17 cellular contexts compared by ENCODE assay signal in the genomic region with DNA sequence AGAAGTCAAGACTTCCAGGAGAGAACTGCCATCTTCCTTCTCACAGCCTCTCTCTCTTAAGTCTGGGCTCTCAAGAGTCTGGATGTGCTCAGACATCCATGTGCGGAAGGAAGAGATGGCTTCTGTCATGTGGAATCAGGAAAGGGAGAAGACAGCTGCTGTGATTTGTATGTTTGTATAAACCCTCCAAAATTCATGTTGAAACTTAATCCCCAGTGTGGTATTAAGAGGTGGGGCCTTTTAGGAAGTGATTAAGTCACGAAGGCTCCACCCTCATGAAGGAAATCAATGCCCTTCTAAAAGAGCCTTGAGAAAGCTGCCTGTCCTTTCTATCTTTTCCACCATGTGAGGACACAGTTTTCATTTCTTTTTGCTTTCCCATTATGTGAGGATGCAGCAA.
"Had no signal": no experiment of that assay in that cellular context is flagged by ENCODE, and none has a peak within 500 bp of the region (broad histone marks: within the 10 kb centered on the region; RNA-seq: fewer than 3 reads in every experiment).

No MANE protein-coding gene starts in this region.

- H3K27ac ChIP-seq: adrenal gland, body of pancreas, lower lobe of right lung, thoracic aorta had no signal

- H3K27me3 ChIP-seq: adrenal gland, body of pancreas had no signal

- H3K4me3 ChIP-seq: adrenal gland, body of pancreas, lower lobe of right lung, thoracic aorta had no signal

- H3K4me1 ChIP-seq: adrenal gland, body of pancreas, lower lobe of right lung had no signal

- ATAC-seq: activated CD4-positive, CD25-positive, alpha-beta regulatory T cell treated with anti-CD3 and anti-CD28 coated beads, Interleukin-2, amount 50 U/mL, for 24 hours; body of pancreas; esophagus mucosa; lower lobe of right lung; naive thymus-derived CD8-positive, alpha-beta T cell had no signal

- FAIRE-seq: endometrium had no signal

- H3K27me3 Mint-ChIP-seq: progenitor cell of endocrine pancreas; stimulated activated naive CD8-positive, alpha-beta T cell treated with anti-CD3 and anti-CD28 coated beads, Interleukin-15, Interleukin-2, amounts not matched to agents 100 ng/mL and 50 ng/mL, for 24 hours had no signal

- H3K4me1 Mint-ChIP-seq: naive thymus-derived CD8-positive, alpha-beta T cell had no signal

- H3K27ac Mint-ChIP-seq: naive thymus-derived CD8-positive, alpha-beta T cell; progenitor cell of endocrine pancreas; stimulated activated naive CD8-positive, alpha-beta T cell treated with anti-CD3 and anti-CD28 coated beads, Interleukin-15, Interleukin-2, amounts not matched to agents 100 ng/mL and 50 ng/mL, for 24 hours had no signal

- H3K36me3 Mint-ChIP-seq: naive thymus-derived CD8-positive, alpha-beta T cell had no signal

- H3K9me3 ChIP-seq: adrenal gland, body of pancreas, lower lobe of right lung, thoracic aorta had no signal

- H3K36me3 ChIP-seq: adrenal gland, lower lobe of right lung, thoracic aorta had no signal

- H3K4me3 Mint-ChIP-seq: naive thymus-derived CD8-positive, alpha-beta T cell; stimulated activated naive CD8-positive, alpha-beta T cell treated with anti-CD3 and anti-CD28 coated beads, Interleukin-15, Interleukin-2, amounts not matched to agents 100 ng/mL and 50 ng/mL, for 24 hours had no signal

- DNase-seq: activated CD4-positive, alpha-beta T cell treated with anti-CD3 and anti-CD28 coated beads, Interleukin-2, amount 50 U/mL, for 4 hours; activated naive CD4-positive, alpha-beta T cell treated with anti-CD3 and anti-CD28 coated beads, Interleukin-2, amount 50 U/mL, for 16 hours; activated T-cell treated with anti-CD3 and anti-CD28 coated beads, Interleukin-2, amount 50 U/mL, for 1 hour; adrenal gland; body of pancreas; hippocampal formation; kidney glomerular epithelial cell; lower lobe of right lung; naive thymus-derived CD8-positive, alpha-beta T cell; nucleus accumbens; stimulated activated CD4-positive, alpha-beta T cell treated with anti-CD3 and anti-CD28 coated beads, Interleukin-4, amount 100 ng/mL, for 24 hours had no signal
